Comparison of ENCODE assay signal across 1 cellular context in the genomic region with DNA sequence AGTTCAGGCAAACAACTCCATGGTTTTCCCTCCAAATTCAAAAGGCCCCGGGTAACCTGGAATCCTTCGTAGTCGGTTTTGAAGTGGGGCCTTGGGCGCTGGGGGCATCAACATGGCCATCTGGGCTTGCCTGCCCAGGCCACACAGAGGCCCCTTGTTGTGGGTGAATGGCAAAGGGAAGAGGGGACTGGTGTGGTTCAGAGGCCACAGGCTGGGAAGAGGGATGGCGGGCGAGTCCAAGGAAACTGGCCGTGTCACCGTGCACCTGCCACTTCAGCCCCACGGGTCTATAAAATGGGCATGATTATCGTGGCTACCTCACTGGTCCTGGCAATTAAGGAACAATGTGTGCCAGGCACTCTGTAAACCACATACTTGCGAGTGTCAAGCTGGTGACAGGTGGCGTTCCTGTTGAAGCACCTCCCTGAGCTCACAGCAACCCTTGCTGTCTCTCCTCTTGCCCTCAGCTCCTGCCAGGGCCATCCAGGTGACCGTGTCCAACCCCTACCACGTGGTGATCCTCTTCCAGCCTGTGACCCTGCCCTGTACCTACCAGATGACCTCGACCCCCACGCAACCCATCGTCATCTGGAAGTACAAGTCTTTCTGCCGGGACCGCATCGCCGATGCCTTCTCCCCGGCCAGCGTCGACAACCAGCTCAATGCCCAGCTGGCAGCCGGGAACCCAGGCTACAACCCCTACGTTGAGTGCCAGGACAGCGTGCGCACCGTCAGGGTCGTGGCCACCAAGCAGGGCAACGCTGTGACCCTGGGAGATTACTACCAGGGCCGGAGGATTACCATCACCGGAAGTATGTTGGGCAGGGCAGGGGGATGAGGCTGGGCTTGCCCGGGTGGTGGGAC.
TF ChIP-seq lines count a peak whose summit lies in the region.

No MANE protein-coding gene starts in this region.

TF ChIP-seq in WTC11, 78 proteins besides CTCF, POLR2A, EP300 and RAD21 (continued from another document):
- TF ChIP-seq, protein P1, sequence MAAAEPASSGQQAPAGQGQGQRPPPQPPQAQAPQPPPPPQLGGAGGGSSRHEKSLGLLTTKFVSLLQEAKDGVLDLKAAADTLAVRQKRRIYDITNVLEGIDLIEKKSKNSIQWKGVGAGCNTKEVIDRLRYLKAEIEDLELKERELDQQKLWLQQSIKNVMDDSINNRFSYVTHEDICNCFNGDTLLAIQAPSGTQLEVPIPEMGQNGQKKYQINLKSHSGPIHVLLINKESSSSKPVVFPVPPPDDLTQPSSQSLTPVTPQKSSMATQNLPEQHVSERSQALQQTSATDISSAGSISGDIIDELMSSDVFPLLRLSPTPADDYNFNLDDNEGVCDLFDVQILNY (CRISPR knock-in tag; IDR thresholded peaks at IDR 0.05): no peak
